ENCODE assay signal across 27 cellular contexts in genomic region chr1:205572426-205572825, GRCh38.
"Had no signal": no experiment of that assay in that cellular context is flagged by ENCODE, and none has a peak within 500 bp of the region (broad histone marks: within the 10 kb centered on the region; RNA-seq: fewer than 3 reads in every experiment).

No MANE protein-coding gene starts in this region.

- H3K36me3 ChIP-seq: adrenal gland, cardiac muscle cell, esophagus muscularis mucosa, heart right ventricle, left ventricle myocardium inferior, neutrophil, right lobe of liver, uterus had no signal

- H3K4me1 Mint-ChIP-seq: stimulated activated effector memory CD8-positive, alpha-beta T cell treated with anti-CD3 and anti-CD28 coated beads, Interleukin-12 subunit alpha, Interleukin-12 subunit beta, amount 100 ng/mL, for 72 hours had no signal

- H3K4me1 ChIP-seq: adrenal gland, foreskin keratinocyte, right lobe of liver had no signal

- H3K4me3 ChIP-seq: adrenal gland, cardiac muscle cell, esophagus muscularis mucosa, heart right ventricle, left ventricle myocardium inferior, lung, right lobe of liver, skin epidermis, uterus had no signal

- ATAC-seq: foreskin keratinocyte; heart right ventricle; right lobe of liver; stimulated activated effector memory CD8-positive, alpha-beta T cell treated with anti-CD3 and anti-CD28 coated beads, Interleukin-12 subunit alpha, Interleukin-12 subunit beta, amount 100 ng/mL, for 72 hours; WTC11 had no signal

- H3K27ac Mint-ChIP-seq: activated CD4-positive, alpha-beta T cell treated with anti-CD3 and anti-CD28 coated beads, Interleukin-2, amount 10 ng/mL, durations not matched to agents 7 days and 5 days; activated naive CD8-positive, alpha-beta T cell; activated T-helper 2 cell treated with anti-CD3 and anti-CD28 coated beads, Interferon-gamma antibody, Interleukin-2, Interleukin-4, amounts not matched to agents 10 μg/mL and 5 μg/mL and 100 μg/mL, durations not matched to agents 14 hours and 24 hours and 36 hours; nephron progenitor cell; stimulated activated effector memory CD8-positive, alpha-beta T cell treated with anti-CD3 and anti-CD28 coated beads, Interleukin-12 subunit alpha, Interleukin-12 subunit beta, amount 100 ng/mL, for 72 hours; stimulated activated naive CD8-positive, alpha-beta T cell treated with anti-CD3 and anti-CD28 coated beads, Interleukin-15, Interleukin-2, amounts not matched to agents 100 ng/mL and 50 ng/mL, for 24 hours; WTC11 had no signal

- H3K9me3 ChIP-seq: adrenal gland, esophagus muscularis mucosa, heart right ventricle, left ventricle myocardium inferior, neutrophil, right lobe of liver, uterus had no signal

- DNase-seq: activated CD4-positive, alpha-beta T cell treated with anti-CD3 and anti-CD28 coated beads for 1 hour; activated CD4-positive, alpha-beta T cell treated with anti-CD3 and anti-CD28 coated beads, Interleukin-2, amount 10 ng/mL, durations not matched to agents 7 days and 5 days; activated naive CD4-positive, alpha-beta T cell treated with Interleukin-2 at 50 U/mL for 16 hours; cerebellar nuclear complex; foreskin keratinocyte; heart right ventricle; left ventricle myocardium inferior; naive B cell; nephron progenitor cell; stimulated activated CD4-positive, alpha-beta T cell treated with anti-CD3 and anti-CD28 coated beads, Interleukin-12 subunit alpha, Interleukin-12 subunit beta, amount 100 ng/mL, for 4 hours; stimulated activated CD4-positive, alpha-beta T cell treated with anti-CD3 and anti-CD28 coated beads, Interleukin-4, amount 100 ng/mL, for 1 hour; substantia nigra; T-helper 2 cell; uterus had no signal

- H3K36me3 Mint-ChIP-seq: activated naive CD8-positive, alpha-beta T cell; brain; naive B cell; stimulated activated effector memory CD8-positive, alpha-beta T cell treated with anti-CD3 and anti-CD28 coated beads, Interleukin-12 subunit alpha, Interleukin-12 subunit beta, amount 100 ng/mL, for 72 hours; WTC11 had no signal

- H3K9me3 Mint-ChIP-seq: activated CD4-positive, alpha-beta T cell treated with anti-CD3 and anti-CD28 coated beads, Interleukin-2, amount 10 ng/mL, durations not matched to agents 7 days and 5 days; activated T-helper 2 cell treated with anti-CD3 and anti-CD28 coated beads, Interferon-gamma antibody, Interleukin-2, Interleukin-4, amounts not matched to agents 10 μg/mL and 5 μg/mL and 100 μg/mL, durations not matched to agents 14 hours and 24 hours and 36 hours; naive B cell; nephron progenitor cell; stimulated activated effector memory CD8-positive, alpha-beta T cell treated with anti-CD3 and anti-CD28 coated beads, Interleukin-12 subunit alpha, Interleukin-12 subunit beta, amount 100 ng/mL, for 72 hours; stimulated activated naive CD8-positive, alpha-beta T cell treated with anti-CD3 and anti-CD28 coated beads, Interleukin-15, Interleukin-2, amounts not matched to agents 100 ng/mL and 50 ng/mL, for 24 hours; WTC11 had no signal

- H3K4me3 Mint-ChIP-seq: activated CD4-positive, alpha-beta T cell treated with anti-CD3 and anti-CD28 coated beads, Interleukin-2, amount 10 ng/mL, durations not matched to agents 7 days and 5 days; activated naive CD8-positive, alpha-beta T cell; brain; nephron progenitor cell; stimulated activated effector memory CD8-positive, alpha-beta T cell treated with anti-CD3 and anti-CD28 coated beads, Interleukin-12 subunit alpha, Interleukin-12 subunit beta, amount 100 ng/mL, for 72 hours; stimulated activated naive CD8-positive, alpha-beta T cell treated with anti-CD3 and anti-CD28 coated beads, Interleukin-15, Interleukin-2, amounts not matched to agents 100 ng/mL and 50 ng/mL, for 24 hours; WTC11 had no signal

- H3K27ac ChIP-seq: adrenal gland, cardiac muscle cell, esophagus muscularis mucosa, foreskin keratinocyte, heart right ventricle, left ventricle myocardium inferior, neutrophil, right lobe of liver, skin epidermis, uterus had no signal
